Comparison of ENCODE assay signal across 1 cellular context in the genomic region with DNA sequence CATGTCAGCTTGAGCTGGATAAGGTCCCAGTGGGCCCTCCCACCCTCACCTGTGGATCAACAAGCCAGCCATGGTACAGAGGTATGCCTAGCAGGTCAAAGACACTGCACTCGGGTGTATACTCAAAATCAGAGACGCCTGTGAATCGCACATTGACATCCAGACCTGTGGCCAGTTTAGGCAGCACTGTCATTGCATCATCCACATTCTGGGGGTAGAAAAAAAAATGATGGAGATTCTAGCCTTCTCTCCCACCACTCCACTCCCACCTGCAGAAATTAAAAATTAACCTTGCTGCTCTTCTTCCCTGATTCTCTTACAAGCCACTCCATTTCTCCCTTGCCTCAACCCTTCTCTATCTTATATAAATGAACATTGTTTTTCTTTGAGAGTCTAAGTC.
TF ChIP-seq lines count a peak whose summit lies in the region.

No MANE protein-coding gene starts in this region.

TF ChIP-seq in WTC11, 78 proteins besides CTCF, POLR2A, EP300 and RAD21 (continued from another document):
- TF ChIP-seq MLX (CRISPR knock-in tag; IDR thresholded peaks at IDR 0.05) (no peak), E2F5 (CRISPR knock-in tag; IDR thresholded peaks at IDR 0.05) (no peak), ZNF671 (CRISPR knock-in tag; IDR thresholded peaks at IDR 0.05) (no peak)
